10 cellular contexts compared by ENCODE assay signal in genomic region chr19:47096721-47097120, GRCh38. TPM values are rescaled to one million over a fixed set of nuclear protein-coding genes. Genes with fewer than 3 reads are reported as not detected.
A peak's percentile ranks its signal among the peaks of the same experiment; 100 is the strongest.
DNase-seq lines count a peak whose midpoint lies in the region; ATAC-seq and TF ChIP-seq lines count a peak whose summit lies in the region.
"Had no signal": no experiment of that assay in that cellular context is flagged by ENCODE, and none has a peak within 500 bp of the region (broad histone marks: within the 10 kb centered on the region; RNA-seq: fewer than 3 reads in every experiment).

No MANE protein-coding gene starts in this region.

- H3K27me3 Mint-ChIP-seq in H9 (ENCODE audit: low read depth) = no peaks in the 10 kb centered on the region
- no peaks in the 10 kb centered on the region for H3K27me3 Mint-ChIP-seq in activated naive CD8-positive, alpha-beta T cell treated with anti-CD3 and anti-CD28 coated beads for 36 hours
- no peaks in the 10 kb centered on the region for H3K27me3 Mint-ChIP-seq in immature natural killer cell (ENCODE audit: low read depth in 3 of 3)
- no peaks in the 10 kb centered on the region; the same call in none of the 2 replicates for H3K27me3 Mint-ChIP-seq in HFFc6 (ENCODE audit: insufficient read depth)

- H3K18ac ChIP-seq in H9 (ENCODE audit: insufficient read length, low read depth, low read length) = no peak overlapping the region
- no peak overlapping the region for H3K18ac ChIP-seq in mesendoderm (ENCODE audit: low read length)

- no peak overlapping the region for H3K56ac ChIP-seq in H9 (ENCODE audit: insufficient read length, low read depth, low read length)
- H3K56ac ChIP-seq in mesendoderm (ENCODE audit: low read length) = no peak overlapping the region

- H4K20me1 ChIP-seq in H9 (ENCODE audit: control insufficient read depth, insufficient read depth, insufficient read length) = no peaks in the 10 kb centered on the region

- H3K4me3 Mint-ChIP-seq in H9 = no peak overlapping the region
- H3K4me3 Mint-ChIP-seq in activated naive CD8-positive, alpha-beta T cell treated with anti-CD3 and anti-CD28 coated beads for 36 hours = no peak overlapping the region
- no peak overlapping the region for H3K4me3 Mint-ChIP-seq in immature natural killer cell
- H3K4me3 Mint-ChIP-seq in HFFc6 = no peak overlapping the region

- H3K9me3 ChIP-seq in H9 (ENCODE audit: control insufficient read depth, low read depth, low read length) (no peaks in the 10 kb centered on the region), gastrocnemius medialis (no peaks in the 10 kb centered on the region)

- TF ChIP-seq CTCF in H9 (conservative IDR thresholded peaks at IDR 0.05) = no peak
- TF ChIP-seq CTCF in gastrocnemius medialis (IDR thresholded peaks at IDR 0.05 in 4 of 5, conservative IDR thresholded peaks at IDR 0.05 in 1 of 5) = no peak
- no peak for TF ChIP-seq CTCF in HFFc6 (IDR thresholded peaks at IDR 0.05)

- H3K4ac ChIP-seq in H9 (ENCODE audit: low read depth, low read length) = no peak overlapping the region
- no peak overlapping the region for H3K4ac ChIP-seq in mesendoderm (ENCODE audit: low read depth, low read length)

- H3K23me2 ChIP-seq in H9 (ENCODE audit: insufficient read length, low read depth, low read length, poor library complexity, severe bottlenecking) = no peaks in the 10 kb centered on the region

- H3K36me3 Mint-ChIP-seq in H9 (ENCODE audit: insufficient read depth in 1 of 3, low read depth in 3 of 3) (peaks cover 21 to 44% (median 36%) of the 10 kb centered on the region in 3 experiments; a peak in 6 of 7 replicates), immature natural killer cell (peaks cover 0 to 13% (median 4%) of the 10 kb centered on the region in 3 donors), HFFc6 (ENCODE audit: low read depth) (peaks cover 4% of the 10 kb centered on the region; the same call in 1 of the 2 replicates)
- peaks cover 30% of the 10 kb centered on the region for H3K36me3 Mint-ChIP-seq in activated naive CD8-positive, alpha-beta T cell treated with anti-CD3 and anti-CD28 coated beads for 36 hours

- no peak overlapping the region for H2BK5ac ChIP-seq in H9 (ENCODE audit: insufficient read length, low read length)
- H2BK5ac ChIP-seq in mesendoderm (ENCODE audit: low read length) = no peak overlapping the region

- no CpG with 5 or more reads among the region's 9 CpGs for WGBS in H9 (ENCODE audit: extremely low coverage, insufficient read length, low lambda C conversion rate)
- no CpG with 5 or more reads among the region's 9 CpGs for WGBS in mesendoderm (ENCODE audit: extremely low coverage, insufficient coverage, low lambda C conversion rate)

- H3K4me3 ChIP-seq in gastrocnemius medialis = no peak overlapping the region
- H3K4me3 ChIP-seq in mesendoderm (ENCODE audit: low read length) = no peak overlapping the region

- no peak overlapping the region for H4K5ac ChIP-seq in H9 (ENCODE audit: insufficient read length, low read depth, low read length)
- no peak overlapping the region for H4K5ac ChIP-seq in mesendoderm (ENCODE audit: low read length)

- H3K4me1 ChIP-seq in H9 (ENCODE audit: insufficient read depth, low read length) (peaks cover 2% of the 10 kb centered on the region; the same call in 1 of the 2 replicates), gastrocnemius medialis (peaks cover 61 to 69% of the 10 kb centered on the region in 2 donors), mesendoderm (ENCODE audit: control insufficient read depth, low read depth, low read length) (no peaks in the 10 kb centered on the region)

- peak; percentile 70 for ATAC-seq in gastrocnemius medialis
- no peak for ATAC-seq in GM18498 (IDR thresholded peaks at IDR 0.05; ENCODE audit: unreplicated experiment)
- no peak for ATAC-seq in GM21737 (IDR thresholded peaks at IDR 0.05; ENCODE audit: unreplicated experiment)

- peaks cover 39 to 45% of the 10 kb centered on the region in 2 experiments for H3K4me1 Mint-ChIP-seq in H9
- peaks cover 57% of the 10 kb centered on the region for H3K4me1 Mint-ChIP-seq in activated naive CD8-positive, alpha-beta T cell treated with anti-CD3 and anti-CD28 coated beads for 36 hours
- H3K4me1 Mint-ChIP-seq in immature natural killer cell = peaks cover 34 to 67% of the 10 kb centered on the region in 2 donors
- peaks cover 10% of the 10 kb centered on the region for H3K4me1 Mint-ChIP-seq in HFFc6 (ENCODE audit: low read depth)

- peak; percentile 49 to 50 for TF ChIP-seq POLR2A in gastrocnemius medialis (IDR thresholded peaks at IDR 0.05)

- H2AK5ac ChIP-seq in H9 (ENCODE audit: insufficient read length, low read length) (no peak overlapping the region), mesendoderm (ENCODE audit: low read length) (no peak overlapping the region)

- no peaks in the 10 kb centered on the region for H3K27me3 ChIP-seq in H9 (ENCODE audit: insufficient read depth, low read length)
- H3K27me3 ChIP-seq in gastrocnemius medialis = no peaks in the 10 kb centered on the region
- no peaks in the 10 kb centered on the region for H3K27me3 ChIP-seq in mesendoderm (ENCODE audit: insufficient read depth, low read length, poor library complexity)
- H3K27me3 ChIP-seq: brain microvascular endothelial cell had no signal

- peaks cover 0 to 7% of the 10 kb centered on the region in 2 donors for H3K36me3 ChIP-seq in gastrocnemius medialis
- H3K36me3 ChIP-seq in mesendoderm (ENCODE audit: control insufficient read depth, insufficient read depth, low read length) = peaks cover 2% of the 10 kb centered on the region

- no peak overlapping the region for H2BK20ac ChIP-seq in H9 (ENCODE audit: low read depth, low read length, poor library complexity, severe bottlenecking)

- no peak overlapping the region for H3K4me2 ChIP-seq in H9 (ENCODE audit: insufficient read depth, insufficient read length, low read length)
- no peak overlapping the region for H3K4me2 ChIP-seq in mesendoderm (ENCODE audit: low read length)

- no peak overlapping the region for H2AFZ ChIP-seq in H9 (ENCODE audit: low read length)

- H3K9ac ChIP-seq in H9 (ENCODE audit: extremely low read depth, insufficient read length, low read length) = no peak overlapping the region
- H3K9ac ChIP-seq in mesendoderm (ENCODE audit: low read length) = no peak overlapping the region

- intact Hi-C loops in gastrocnemius medialis (cut with DNase I; ENCODE audit: low total_unique reads) = loop anchor here (1.0 kb wide), 1 partner anchor 17 kb away; the partner anchor contains the start of gene ZC3H4

- no peak for DNase-seq in H9
- DNase-seq in activated naive CD8-positive, alpha-beta T cell treated with anti-CD3 and anti-CD28 coated beads for 36 hours = no peak
- DNase-seq in immature natural killer cell = no peak
- peak; percentile 78 to 85 for DNase-seq in gastrocnemius medialis
- DNase-seq in HFFc6 = no peak
- DNase-seq in mesendoderm = no peak
- DNase-seq: brain microvascular endothelial cell; stimulated activated CD8-positive, alpha-beta memory T cell treated with anti-CD3 and anti-CD28 coated beads, Interleukin-4, amount 100 ng/mL, for 48 hours had no signal

- H2BK15ac ChIP-seq in H9 (ENCODE audit: low read depth, low read length) (no peak overlapping the region), mesendoderm (replicated peaks; ENCODE audit: low read depth) (no peak overlapping the region)

- peaks cover 9% of the 10 kb centered on the region; the same call in 1 of the 2 replicates for H3K79me2 ChIP-seq in H9 (ENCODE audit: insufficient read depth, low read length)
- peaks cover 55% of the 10 kb centered on the region for H3K79me2 ChIP-seq in mesendoderm (ENCODE audit: control insufficient read depth, insufficient read depth, low read length)

- H3K27ac ChIP-seq in H9 (ENCODE audit: insufficient read length, low read depth, low read length) = no peak overlapping the region
- H3K27ac ChIP-seq in gastrocnemius medialis = peak overlapping the region; percentile 79 to 87 (median 84)
- H3K27ac ChIP-seq in mesendoderm (ENCODE audit: low read depth, low read length) = no peak overlapping the region
- H3K27ac ChIP-seq: brain microvascular endothelial cell had no signal

- no peak overlapping the region for H2BK12ac ChIP-seq in H9 (ENCODE audit: insufficient read length, low read depth, low read length)

- no peak overlapping the region for H2BK120ac ChIP-seq in H9 (ENCODE audit: low read depth, low read length, poor library complexity, severe bottlenecking)
- H2BK120ac ChIP-seq in mesendoderm (ENCODE audit: low read depth, low read length) = no peak overlapping the region

- no peak overlapping the region for H3T11ph ChIP-seq in H9 (ENCODE audit: low read length)

- no peak overlapping the region for H3K14ac ChIP-seq in H9 (ENCODE audit: insufficient read depth, low read length)

- H3K9me3 Mint-ChIP-seq in H9 (no peaks in the 10 kb centered on the region), immature natural killer cell (no peaks in the 10 kb centered on the region), HFFc6 (no peaks in the 10 kb centered on the region)
- no peaks in the 10 kb centered on the region for H3K9me3 Mint-ChIP-seq in activated naive CD8-positive, alpha-beta T cell treated with anti-CD3 and anti-CD28 coated beads for 36 hours

- no peak overlapping the region for H4K91ac ChIP-seq in H9 (ENCODE audit: insufficient read length, low read depth, low read length)

- no peak overlapping the region for H4K8ac ChIP-seq in H9 (replicated peaks; ENCODE audit: insufficient read length, low read depth, low read length)
- no peak overlapping the region for H4K8ac ChIP-seq in mesendoderm (ENCODE audit: low read depth, low read length)

- no peak overlapping the region for H3K23ac ChIP-seq in H9 (ENCODE audit: insufficient read length, low read depth, low read length)
- no peak overlapping the region for H3K23ac ChIP-seq in mesendoderm (ENCODE audit: low read length)

- H3K27ac Mint-ChIP-seq in H9 (peak overlapping the region; percentile 24 to 96 (median 89); a peak in 4 of 7 replicates), immature natural killer cell (peak overlapping the region; percentile 16 to 94 (median 72)), HFFc6 (no peak overlapping the region)
- H3K27ac Mint-ChIP-seq in activated naive CD8-positive, alpha-beta T cell treated with anti-CD3 and anti-CD28 coated beads for 36 hours = peak overlapping the region; percentile 57

- peaks cover 10% of the 10 kb centered on the region for H3K79me1 ChIP-seq in H9 (ENCODE audit: insufficient read depth, low read depth, low read length, poor library complexity, severe bottlenecking)
- H3K79me1 ChIP-seq in mesendoderm (ENCODE audit: low read length) = peaks cover 10% of the 10 kb centered on the region

- in situ Hi-C loops in gastrocnemius medialis (cut with MboI; ENCODE audit: low sequenced_read_pairs in 4 of 4) = no loop called here

RNA-seq across cellular contexts. Expression of gene ZC3H4, which starts 16.9 kb away (rescaled TPM):
- 105 and 109 TPM in 2 replicates for total RNA-seq in H9 (2021)
- total RNA-seq in activated naive CD8-positive, alpha-beta T cell treated with anti-CD3 and anti-CD28 coated beads for 36 hours = 100 to 1,000 TPM; 103 to 110 TPM
- 1 to 10 TPM in 2 of 3 donors, under 1 TPM in 1; 0.04 to 2.3 (median 1.1) TPM for polyA plus RNA-seq in immature natural killer cell
- total RNA-seq in gastrocnemius medialis = 10 to 100 TPM; 16.2 to 31.7 (median 22.8) TPM
- total RNA-seq in HFFc6 (2021; fragmentation: NEBNext Ultra II Directional; extraction: Animal tissue kit (Norgen Biotek cat#: 25700)) = 10 to 100 TPM; 43.9 to 66.1 (median 55.2) TPM
- polyA plus RNA-seq in mesendoderm (2013, experiment 1 of 2) = 40.0 TPM
- 40.7 TPM for polyA plus RNA-seq in mesendoderm (2013, experiment 2 of 2)

RNA-seq across cellular contexts. Expression of gene SAE1, which starts 33.9 kb away (rescaled TPM):
- 232 and 234 TPM in 2 replicates for total RNA-seq in H9 (2021)
- total RNA-seq in activated naive CD8-positive, alpha-beta T cell treated with anti-CD3 and anti-CD28 coated beads for 36 hours = 100 to 1,000 TPM; 141 to 149 TPM
- polyA plus RNA-seq in immature natural killer cell = 100 to 1,000 TPM; 111 to 159 (median 119) TPM
- total RNA-seq in gastrocnemius medialis = 10 to 100 TPM; 29.7 to 74.6 (median 46.4) TPM
- 100 to 1,000 TPM; 158 to 181 (median 175) TPM for total RNA-seq in HFFc6 (2021; fragmentation: NEBNext Ultra II Directional; extraction: Animal tissue kit (Norgen Biotek cat#: 25700))
- polyA plus RNA-seq in mesendoderm (2013, experiment 1 of 2) = 240 TPM
- polyA plus RNA-seq in mesendoderm (2013, experiment 2 of 2) = 241 TPM

RNA-seq across cellular contexts. Expression of gene TMEM160, which starts 48.3 kb away (rescaled TPM):
- total RNA-seq in H9 (2021) (65.1 and 66.9 TPM in 2 replicates), gastrocnemius medialis (10 to 100 TPM; 46.3 to 94.7 (median 71.5) TPM)
- total RNA-seq in activated naive CD8-positive, alpha-beta T cell treated with anti-CD3 and anti-CD28 coated beads for 36 hours = 10 to 100 TPM; 48.9 to 49.2 TPM
- 100 to 1,000 TPM; 175 to 285 (median 192) TPM for polyA plus RNA-seq in immature natural killer cell
- 10 to 100 TPM; 44.2 to 55.1 (median 49.3) TPM for total RNA-seq in HFFc6 (2021; fragmentation: NEBNext Ultra II Directional; extraction: Animal tissue kit (Norgen Biotek cat#: 25700))
- 40.2 TPM for polyA plus RNA-seq in mesendoderm (2013, experiment 1 of 2)
- 43.4 TPM for polyA plus RNA-seq in mesendoderm (2013, experiment 2 of 2)

Comparison
In these comparisons a context has a peak if more than half of its experiments do, and no peak if none do; other contexts are left out.
1. DNase-seq: peak in gastrocnemius medialis (2 of 2); none in H9 (single experiment), activated naive CD8-positive, alpha-beta T cell treated with anti-CD3 and anti-CD28 coated beads for 36 hours (single experiment), immature natural killer cell (0 of 3), HFFc6 (single experiment) and mesendoderm (single experiment).
2. H3K27ac ChIP-seq: peak in gastrocnemius medialis (4 of 4); none in H9 (single experiment) and mesendoderm (single experiment).
3. ATAC-seq: peak in gastrocnemius medialis (2 of 2); none in GM18498 (single experiment) and GM21737 (single experiment).